17 cellular contexts compared by ENCODE assay signal in genomic region chr1:6272476-6273270, GRCh38. TPM values are rescaled to one million over a fixed set of nuclear protein-coding genes. Genes with fewer than 3 reads are reported as not detected.
DNase-seq lines count a peak whose midpoint lies in the region; ATAC-seq, FAIRE-seq and TF ChIP-seq lines count a peak whose summit lies in the region.
"Had no signal": no experiment of that assay in that cellular context is flagged by ENCODE, and none has a peak within 500 bp of the region (broad histone marks: within the 10 kb centered on the region; RNA-seq: fewer than 3 reads in every experiment).

No MANE protein-coding gene starts in this region.

- FAIRE-seq in kidney (lab: Jason Lieb, UNC), result no peak
- FAIRE-seq: A204.1 had no signal

- no peak overlapping the region for H3K4me3 ChIP-seq in kidney (ENCODE audit: low read length in 2 of 2)
- no peak overlapping the region for H3K4me3 ChIP-seq in tibial artery

- H3K4me1 Mint-ChIP-seq in brain, result peaks cover 100% of the 10 kb centered on the region
- H3K4me1 Mint-ChIP-seq in type B pancreatic cell (ENCODE audit: unreplicated experiment), result peaks cover 48% of the 10 kb centered on the region
- H3K4me1 Mint-ChIP-seq: activated B cell treated with CpG ODN at 0.5 μM for 24 hours; activated naive CD4-positive, alpha-beta T cell treated with anti-CD3 and anti-CD28 coated beads, Interleukin-2, amount 50 U/mL, for 24 hours had no signal

- H3K36me3 Mint-ChIP-seq in brain (no peaks in the 10 kb centered on the region), type B pancreatic cell (no peaks in the 10 kb centered on the region)
- H3K36me3 Mint-ChIP-seq: activated naive CD4-positive, alpha-beta T cell treated with anti-CD3 and anti-CD28 coated beads, Interleukin-2, amount 50 U/mL, for 24 hours had no signal

- peaks cover 5% of the 10 kb centered on the region for H3K27me3 Mint-ChIP-seq in brain
- no peaks in the 10 kb centered on the region for H3K27me3 Mint-ChIP-seq in type B pancreatic cell
- H3K27me3 Mint-ChIP-seq: activated B cell treated with CpG ODN at 0.5 μM for 24 hours; activated naive CD4-positive, alpha-beta T cell treated with anti-CD3 and anti-CD28 coated beads, Interleukin-2, amount 50 U/mL, for 24 hours had no signal

- H3K36me3 ChIP-seq in kidney (ENCODE audit: control insufficient read depth in 1 of 2, insufficient read depth in 2 of 2, low read length in 2 of 2) (no peaks in the 10 kb centered on the region), tibial artery (no peaks in the 10 kb centered on the region)

- peak in 1 of 2 experiments; percentile 41 for TF ChIP-seq CTCF in brain (conservative IDR thresholded peaks at IDR 0.05)
- TF ChIP-seq CTCF in kidney (IDR thresholded peaks at IDR 0.05; ENCODE audit: borderline replicate concordance, extremely low read depth, insufficient read depth), result no peak
- TF ChIP-seq CTCF in type B pancreatic cell (conservative IDR thresholded peaks at IDR 0.05), result peak; percentile 37
- no peak for TF ChIP-seq CTCF in tibial artery (IDR thresholded peaks at IDR 0.05)

- peak; percentile 50 for DNase-seq in NCI-H82 (lab: John Stamatoyannopoulos, UW)
- no peak for DNase-seq in NCI-H82 treated with DMSO at 0.1 percent for 48 hours (lab: John Stamatoyannopoulos, UW; ENCODE audit: unreplicated experiment)
- no peak for DNase-seq in kidney
- no peak for DNase-seq in type B pancreatic cell (ENCODE audit: extremely low spot score, unreplicated experiment)
- DNase-seq in RPMI8226, result no peak
- DNase-seq in tibial artery, result no peak
- DNase-seq: activated B cell treated with CpG ODN at 0.5 μM for 24 hours, Caco-2, erythroblast, MM.1S, NCI-H2081 treated with DMSO at 0.1 percent for 48 hours had no signal

- peaks cover 0 to 2% (median 0%) of the 10 kb centered on the region in 5 experiments for H3K9me3 Mint-ChIP-seq in brain
- H3K9me3 Mint-ChIP-seq in type B pancreatic cell, result no peaks in the 10 kb centered on the region
- H3K9me3 Mint-ChIP-seq: activated B cell treated with CpG ODN at 0.5 μM for 24 hours; activated naive CD4-positive, alpha-beta T cell treated with anti-CD3 and anti-CD28 coated beads, Interleukin-2, amount 50 U/mL, for 24 hours had no signal

- peak overlapping the region in 3 of 5 experiments; percentile 35 to 55 (median 48) for H3K4me3 Mint-ChIP-seq in brain
- no peak overlapping the region for H3K4me3 Mint-ChIP-seq in type B pancreatic cell
- H3K4me3 Mint-ChIP-seq: activated B cell treated with CpG ODN at 0.5 μM for 24 hours; activated naive CD4-positive, alpha-beta T cell treated with anti-CD3 and anti-CD28 coated beads, Interleukin-2, amount 50 U/mL, for 24 hours had no signal

- H3K27ac ChIP-seq in kidney (ENCODE audit: low read depth in 2 of 2, low read length in 2 of 2), result peak overlapping the region; percentile 71 to 78
- H3K27ac ChIP-seq in tibial artery, result no peak overlapping the region

- H3K9me3 ChIP-seq in kidney (ENCODE audit: control insufficient read depth in 1 of 2, low read length in 2 of 2) (no peaks in the 10 kb centered on the region), tibial artery (no peaks in the 10 kb centered on the region)
- H3K9me3 ChIP-seq: Caco-2 had no signal

- peak overlapping the region; percentile 84 to 99 (median 90) for H3K27ac Mint-ChIP-seq in brain
- H3K27ac Mint-ChIP-seq in type B pancreatic cell, result no peak overlapping the region
- H3K27ac Mint-ChIP-seq: activated B cell treated with CpG ODN at 0.5 μM for 24 hours; activated naive CD4-positive, alpha-beta T cell treated with anti-CD3 and anti-CD28 coated beads, Interleukin-2, amount 50 U/mL, for 24 hours had no signal

- H3K4me1 ChIP-seq in kidney (ENCODE audit: control insufficient read depth in 1 of 2, insufficient read depth in 1 of 2, low read depth in 1 of 2, low read length in 2 of 2) (peaks cover 11 to 20% of the 10 kb centered on the region in 2 donors), tibial artery (peaks cover 0 to 16% (median 13%) of the 10 kb centered on the region in 4 donors)
- H3K4me1 ChIP-seq: Caco-2 had no signal

- H3K27me3 ChIP-seq in tibial artery, result no peaks in the 10 kb centered on the region

- peak overlapping the region in 1 of 2 donors; percentile 40 for H3K9ac ChIP-seq in kidney (ENCODE audit: low read length in 2 of 2)

- no peak for ATAC-seq in HG02642 (IDR thresholded peaks at IDR 0.05; ENCODE audit: poor library complexity, unreplicated experiment)

- intact Hi-C loops in kidney (cut with DNase I) (no loop called here), tibial artery (cut with DNase I; ENCODE audit: low total_unique reads) (no loop called here)

RNA-seq across cellular contexts. Expression of gene GPR153, which starts 11.8 kb away (rescaled TPM):
- polyA plus RNA-seq in brain (ENCODE audit: insufficient read depth, low read depth, low replicate concordance) (4.4 TPM), kidney (ENCODE audit: insufficient read depth, low read depth, low replicate concordance) (1.1 TPM)
- total RNA-seq in kidney (8.6 TPM), type B pancreatic cell (ENCODE audit: low replicate concordance) (6.1 and 8.5 TPM in 2 replicates)

RNA-seq across cellular contexts. Expression of gene HES3, which starts 28.7 kb away (rescaled TPM):
- polyA plus RNA-seq in brain (ENCODE audit: insufficient read depth, low read depth, low replicate concordance), result not detected
- not detected for total RNA-seq in kidney
- polyA plus RNA-seq in kidney (ENCODE audit: insufficient read depth, low read depth, low replicate concordance), result not detected
- total RNA-seq in type B pancreatic cell (ENCODE audit: low replicate concordance), result not detected in 2 replicates
- total RNA-seq: activated B cell treated with CpG ODN at 0.5 μM for 24 hours, Caco-2, lower leg skin, skeletal muscle tissue had no signal

RNA-seq across cellular contexts. Expression of gene ICMT, which starts 36.9 kb away (rescaled TPM):
- 68.0 TPM for polyA plus RNA-seq in brain (ENCODE audit: insufficient read depth, low read depth, low replicate concordance)
- total RNA-seq in kidney, result 73.0 TPM
- polyA plus RNA-seq in kidney (ENCODE audit: insufficient read depth, low read depth, low replicate concordance), result 43.4 TPM
- 56.6 and 63.5 TPM in 2 replicates for total RNA-seq in type B pancreatic cell (ENCODE audit: low replicate concordance)

Comparison
In these comparisons a context has a peak if more than half of its experiments do, and no peak if none do; other contexts are left out.
1. H3K27ac ChIP-seq: peak in kidney (2 of 2); none in tibial artery (0 of 2).